Comparison of ENCODE assay signal across 32 cellular contexts in the genomic region with DNA sequence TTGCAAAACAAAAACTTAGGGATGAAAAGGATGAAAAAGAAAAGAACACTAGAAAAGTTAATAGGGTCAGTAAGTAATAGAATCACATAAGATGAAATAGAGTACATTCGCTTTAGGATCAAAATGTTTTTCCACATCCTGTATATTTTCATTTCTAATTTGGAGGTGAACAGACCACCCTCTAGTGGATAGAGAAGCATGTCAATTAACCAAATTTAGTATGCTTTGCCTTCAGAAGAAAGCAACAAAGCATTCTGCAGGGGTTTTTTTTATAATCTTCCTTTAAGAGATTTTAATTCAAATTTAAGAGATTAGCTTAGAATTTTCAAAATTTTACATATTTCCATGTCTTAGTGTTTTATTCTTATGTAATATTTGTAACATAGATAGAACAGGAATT.
DNase-seq lines count a peak whose midpoint lies in the region; ATAC-seq and TF ChIP-seq lines count a peak whose summit lies in the region.
"Had no signal": no experiment of that assay in that cellular context is flagged by ENCODE, and none has a peak within 500 bp of the region (broad histone marks: within the 10 kb centered on the region; RNA-seq: fewer than 3 reads in every experiment).

No MANE protein-coding gene starts in this region.

- H3K4ac ChIP-seq in H9 (ENCODE audit: low read depth, low read length): no peak overlapping the region

- H4K20me1 ChIP-seq in H9 (ENCODE audit: control insufficient read depth, insufficient read depth, insufficient read length): no peaks in the 10 kb centered on the region

- H3K4me1 Mint-ChIP-seq in H9: peaks cover 3 to 6% of the 10 kb centered on the region in 2 experiments; a peak in 3 of 4 replicates
- H3K4me1 Mint-ChIP-seq in nephron: no peaks in the 10 kb centered on the region
- no peaks in the 10 kb centered on the region for H3K4me1 Mint-ChIP-seq in activated T-helper 17 cell treated with anti-CD3 and anti-CD28 coated beads, Interleukin-2, amount 50 U/mL, for 72 hours
- H3K4me1 Mint-ChIP-seq: T-cell had no signal

- no peak overlapping the region for H4K91ac ChIP-seq in H9 (ENCODE audit: insufficient read length, low read depth, low read length)

- ATAC-seq in activated T-helper 17 cell treated with anti-CD3 and anti-CD28 coated beads, Interleukin-2, amount 50 U/mL, for 72 hours (replicated peaks): no peak
- ATAC-seq: activated CD4-positive, CD25-positive, alpha-beta regulatory T cell treated with anti-CD3 and anti-CD28 coated beads, Interleukin-2, amount 50 U/mL, for 24 hours; effector memory CD8-positive, alpha-beta T cell; esophagus mucosa; foreskin keratinocyte; GM12878; heart right ventricle; lower lobe of right lung; Panc1; psoas muscle; T-cell had no signal

- H3K9me3 Mint-ChIP-seq in H9 (peaks cover 3 to 4% of the 10 kb centered on the region in 2 experiments; a peak in 2 of 5 replicates), nephron (peaks cover 9% of the 10 kb centered on the region)
- peaks cover 4% of the 10 kb centered on the region for H3K9me3 Mint-ChIP-seq in activated T-helper 17 cell treated with anti-CD3 and anti-CD28 coated beads, Interleukin-2, amount 50 U/mL, for 72 hours
- H3K9me3 Mint-ChIP-seq: activated CD4-positive, alpha-beta memory T cell treated with anti-CD3 and anti-CD28 coated beads for 36 hours had no signal

- no peaks in the 10 kb centered on the region for H3K79me2 ChIP-seq in H9 (ENCODE audit: insufficient read depth, low read length)

- TF ChIP-seq EP300 in tibial nerve (IDR thresholded peaks at IDR 0.05): no peak

- H3K27me3 ChIP-seq in H9 (ENCODE audit: insufficient read depth, low read length) (no peaks in the 10 kb centered on the region), tibial nerve (no peaks in the 10 kb centered on the region)
- H3K27me3 ChIP-seq: foreskin keratinocyte, heart right ventricle, vagina had no signal

- H3K14ac ChIP-seq in H9 (ENCODE audit: insufficient read depth, low read length): no peak overlapping the region

- no peak for TF ChIP-seq POLR2A in tibial nerve (IDR thresholded peaks at IDR 0.05)

- H3K56ac ChIP-seq in H9 (ENCODE audit: insufficient read length, low read depth, low read length): no peak overlapping the region

- TF ChIP-seq CTCF in H9 (conservative IDR thresholded peaks at IDR 0.05): peak; percentile 33; the same call in 2 of the 3 replicates
- TF ChIP-seq CTCF in LNCaP clone FGC (IDR thresholded peaks at IDR 0.05; ENCODE audit: control insufficient read depth, extremely low read depth, insufficient read depth): peak; percentile 28; the same call in 1 of the 2 replicates
- TF ChIP-seq CTCF in VCaP (conservative IDR thresholded peaks at IDR 0.05): peak; percentile 24; the same call in 1 of the 2 replicates
- TF ChIP-seq CTCF in nephron (IDR thresholded peaks at IDR 0.05; ENCODE audit: unreplicated experiment in 3 of 3): peak; percentile 19 to 36 (median 32)
- no peak for TF ChIP-seq CTCF in tibial nerve (IDR thresholded peaks at IDR 0.05)

- no peaks in the 10 kb centered on the region for H3K79me1 ChIP-seq in H9 (ENCODE audit: insufficient read depth, low read depth, low read length, poor library complexity, severe bottlenecking)

- no peak overlapping the region for H3K9ac ChIP-seq in H9 (ENCODE audit: extremely low read depth, insufficient read length, low read length)

- H3K36me3 ChIP-seq in tibial nerve: no peaks in the 10 kb centered on the region
- H3K36me3 ChIP-seq: heart right ventricle, lower lobe of right lung, vagina had no signal

- H4K8ac ChIP-seq in H9 (replicated peaks; ENCODE audit: insufficient read length, low read depth, low read length): no peak overlapping the region

- H3K23ac ChIP-seq in H9 (ENCODE audit: insufficient read length, low read depth, low read length): no peak overlapping the region

- H3K27ac Mint-ChIP-seq in H9 (no peak overlapping the region), nephron (no peak overlapping the region)
- H3K27ac Mint-ChIP-seq in activated T-helper 17 cell treated with anti-CD3 and anti-CD28 coated beads, Interleukin-2, amount 50 U/mL, for 72 hours: no peak overlapping the region
- H3K27ac Mint-ChIP-seq: activated CD4-positive, alpha-beta memory T cell treated with anti-CD3 and anti-CD28 coated beads for 36 hours; effector memory CD8-positive, alpha-beta T cell; T-cell had no signal

- H2BK5ac ChIP-seq in H9 (ENCODE audit: insufficient read length, low read length): no peak overlapping the region

- H3K27me3 Mint-ChIP-seq in H9 (ENCODE audit: low read depth): no peaks in the 10 kb centered on the region
- H3K27me3 Mint-ChIP-seq in nephron (ENCODE audit: low read depth): no peaks in the 10 kb centered on the region
- peaks cover 3% of the 10 kb centered on the region for H3K27me3 Mint-ChIP-seq in activated T-helper 17 cell treated with anti-CD3 and anti-CD28 coated beads, Interleukin-2, amount 50 U/mL, for 72 hours
- H3K27me3 Mint-ChIP-seq: effector memory CD8-positive, alpha-beta T cell had no signal

- no peak overlapping the region for H2BK20ac ChIP-seq in H9 (ENCODE audit: low read depth, low read length, poor library complexity, severe bottlenecking)

- H3T11ph ChIP-seq in H9 (ENCODE audit: low read length): no peak overlapping the region

- H3K4me2 ChIP-seq in H9 (ENCODE audit: insufficient read depth, insufficient read length, low read length): no peak overlapping the region

- no peaks in the 10 kb centered on the region for H3K4me1 ChIP-seq in H9 (ENCODE audit: insufficient read depth, low read length)
- H3K4me1 ChIP-seq in tibial nerve: no peaks in the 10 kb centered on the region
- H3K4me1 ChIP-seq: foreskin keratinocyte, heart right ventricle, lower lobe of right lung, psoas muscle, vagina had no signal

- no peaks in the 10 kb centered on the region for H3K36me3 Mint-ChIP-seq in H9 (ENCODE audit: insufficient read depth in 1 of 3, low read depth in 3 of 3)
- no peaks in the 10 kb centered on the region for H3K36me3 Mint-ChIP-seq in nephron (ENCODE audit: low read depth)
- no peaks in the 10 kb centered on the region for H3K36me3 Mint-ChIP-seq in activated T-helper 17 cell treated with anti-CD3 and anti-CD28 coated beads, Interleukin-2, amount 50 U/mL, for 72 hours (ENCODE audit: low read depth)
- H3K36me3 Mint-ChIP-seq: activated CD4-positive, alpha-beta memory T cell treated with anti-CD3 and anti-CD28 coated beads for 36 hours; T-cell had no signal

- WGBS in H9 (ENCODE audit: extremely low coverage, insufficient read length, low lambda C conversion rate): no CpG with 5 or more reads among the region's 1 CpG
- WGBS in tibial nerve, 2 donors: 74% methylated on average over 1 of the region's 1 CpG

- no peak for DNase-seq in H9
- no peak for DNase-seq in LNCaP clone FGC (ENCODE audit: low read depth)
- no peak for DNase-seq in amniotic stem cell (lab: John Stamatoyannopoulos, UW)
- DNase-seq in tibial nerve (ENCODE audit: low spot score in 2 of 2): no peak
- DNase-seq in LoVo (ENCODE audit: low spot score): no peak
- DNase-seq: activated CD4-positive, alpha-beta memory T cell treated with anti-CD3 and anti-CD28 coated beads for 36 hours; activated CD8-positive, alpha-beta memory T cell treated with anti-CD3 and anti-CD28 coated beads, Interleukin-2, amount 50 U/mL, for 48 hours; activated naive CD4-positive, alpha-beta T cell treated with anti-CD3 and anti-CD28 coated beads, Interleukin-2, amount 50 U/mL, for 16 hours; anterior cingulate cortex; C1 segment of cervical spinal cord; cortex of kidney; effector memory CD8-positive, alpha-beta T cell; foreskin keratinocyte; GOT3; heart right ventricle; kidney glomerular epithelial cell; lower lobe of right lung; NCI-H1436; NCI-H2081 treated with DMSO at 0.1 percent for 48 hours; NCI-H446 treated with DMSO at 0.1 percent for 48 hours; psoas muscle; SHP77 treated with DMSO at 0.1 percent for 48 hours; stimulated activated naive CD4-positive, alpha-beta T cell treated with Interleukin-2 at 50 U/mL for 16 hours; T-cell had no signal

- H2BK120ac ChIP-seq in H9 (ENCODE audit: low read depth, low read length, poor library complexity, severe bottlenecking): no peak overlapping the region

- H2BK15ac ChIP-seq in H9 (ENCODE audit: low read depth, low read length): no peak overlapping the region

- H3K4me3 Mint-ChIP-seq in H9: no peak overlapping the region
- H3K4me3 Mint-ChIP-seq in nephron: no peak overlapping the region
- H3K4me3 Mint-ChIP-seq in activated T-helper 17 cell treated with anti-CD3 and anti-CD28 coated beads, Interleukin-2, amount 50 U/mL, for 72 hours: no peak overlapping the region
- H3K4me3 Mint-ChIP-seq: activated CD4-positive, alpha-beta memory T cell treated with anti-CD3 and anti-CD28 coated beads for 36 hours; effector memory CD8-positive, alpha-beta T cell; T-cell had no signal

- H2BK12ac ChIP-seq in H9 (ENCODE audit: insufficient read length, low read depth, low read length): no peak overlapping the region

- H3K27ac ChIP-seq in H9 (ENCODE audit: insufficient read length, low read depth, low read length): no peak overlapping the region
- H3K27ac ChIP-seq in VCaP: no peak overlapping the region
- H3K27ac ChIP-seq in tibial nerve: no peak overlapping the region
- H3K27ac ChIP-seq: foreskin keratinocyte, heart right ventricle, lower lobe of right lung, psoas muscle, vagina had no signal

- H3K18ac ChIP-seq in H9 (ENCODE audit: insufficient read length, low read depth, low read length): no peak overlapping the region

- H4K5ac ChIP-seq in H9 (ENCODE audit: insufficient read length, low read depth, low read length): no peak overlapping the region

- H3K4me3 ChIP-seq in LNCaP clone FGC (ENCODE audit: low read depth, low read length) (no peak overlapping the region), tibial nerve (no peak overlapping the region)
- H3K4me3 ChIP-seq: GM12878, heart right ventricle, lower lobe of right lung, psoas muscle, vagina had no signal

- H3K9me3 ChIP-seq in H9 (ENCODE audit: control insufficient read depth, low read depth, low read length) (no peaks in the 10 kb centered on the region), tibial nerve (no peaks in the 10 kb centered on the region)
- H3K9me3 ChIP-seq: lower lobe of right lung, vagina had no signal

- H2AFZ ChIP-seq in H9 (ENCODE audit: low read length): no peak overlapping the region

- no peaks in the 10 kb centered on the region for H3K23me2 ChIP-seq in H9 (ENCODE audit: insufficient read length, low read depth, low read length, poor library complexity, severe bottlenecking)

- H2AK5ac ChIP-seq in H9 (ENCODE audit: insufficient read length, low read length): no peak overlapping the region

Comparison
In these comparisons a context has a peak if more than half of its experiments do, and no peak if none do; other contexts are left out.
1. CTCF ChIP-seq: peak in H9 (single experiment), LNCaP clone FGC (single experiment), VCaP (single experiment) and nephron (3 of 3); none in tibial nerve (0 of 5).